In genomic region chr7:43589133-43589478, GRCh38 we compare ENCODE assay signal across 16 cellular contexts. TPM values are rescaled to one million over a fixed set of nuclear protein-coding genes. Genes with fewer than 3 reads are reported as not detected.
DNase-seq lines count a peak whose midpoint lies in the region; ATAC-seq and FAIRE-seq lines count a peak whose summit lies in the region.
"Had no signal": no experiment of that assay in that cellular context is flagged by ENCODE, and none has a peak within 500 bp of the region (broad histone marks: within the 10 kb centered on the region; RNA-seq: fewer than 3 reads in every experiment).

No MANE protein-coding gene starts in this region.

- H3K9me3 Mint-ChIP-seq in activated CD4-positive, alpha-beta T cell treated with anti-CD3 and anti-CD28 coated beads, Interleukin-2, amount 10 ng/mL, durations not matched to agents 7 days and 5 days = peaks cover 3% of the 10 kb centered on the region
- H3K9me3 Mint-ChIP-seq in activated CD4-positive, alpha-beta T cell treated with anti-CD3 and anti-CD28 coated beads, Interleukin-2, amount 10 ng/mL, durations not matched to agents 24 days and 14 days = peaks cover 3% of the 10 kb centered on the region
- no peaks in the 10 kb centered on the region for H3K9me3 Mint-ChIP-seq in central memory CD8-positive, alpha-beta T cell
- H3K9me3 Mint-ChIP-seq: brain; dendritic cell treated with granulocyte-macrophage colony-stimulating factor and Interleukin-4, amounts not matched to agents 40 ng/mL and 50 ng/mL, for 4 days; nephron had no signal

- peaks cover 42% of the 10 kb centered on the region for H3K36me3 Mint-ChIP-seq in activated CD4-positive, alpha-beta T cell treated with anti-CD3 and anti-CD28 coated beads, Interleukin-2, amount 10 ng/mL, durations not matched to agents 7 days and 5 days (ENCODE audit: low read depth)
- peaks cover 23% of the 10 kb centered on the region for H3K36me3 Mint-ChIP-seq in activated CD4-positive, alpha-beta T cell treated with anti-CD3 and anti-CD28 coated beads, Interleukin-2, amount 10 ng/mL, durations not matched to agents 24 days and 14 days (ENCODE audit: low read depth)
- H3K36me3 Mint-ChIP-seq in central memory CD8-positive, alpha-beta T cell (ENCODE audit: insufficient read depth) = peaks cover 52% of the 10 kb centered on the region
- H3K36me3 Mint-ChIP-seq: brain had no signal

- H3K27me3 ChIP-seq in small intestine (ENCODE audit: control insufficient read depth in 2 of 2, insufficient read depth in 2 of 2, low read length in 2 of 2) = no peaks in the 10 kb centered on the region

- no peak for ATAC-seq in central memory CD8-positive, alpha-beta T cell (replicated peaks; ENCODE audit: extremely low read depth, poor library complexity, severe bottlenecking)
- ATAC-seq in HG03469 (IDR thresholded peaks at IDR 0.05; ENCODE audit: unreplicated experiment) (no peak), HG02885 (IDR thresholded peaks at IDR 0.05; ENCODE audit: poor library complexity, unreplicated experiment) (no peak)
- ATAC-seq: psoas muscle; stimulated activated naive B cell treated with anti-CD40 and anti-IgM and Interleukin-4, amounts not matched to agents 10 μg/mL and 1 μg/mL and 100 μg/mL, for 72 hours had no signal

- no peak for FAIRE-seq in small intestine (lab: Jason Lieb, UNC)

- H3K4me1 ChIP-seq in small intestine (ENCODE audit: control insufficient read depth in 2 of 2, insufficient read depth in 1 of 2, low read depth in 1 of 2, low read length in 1 of 2) = peaks cover 4 to 11% of the 10 kb centered on the region in 2 donors

- peak overlapping the region; percentile 8 for H3K4me3 Mint-ChIP-seq in activated CD4-positive, alpha-beta T cell treated with anti-CD3 and anti-CD28 coated beads, Interleukin-2, amount 10 ng/mL, durations not matched to agents 7 days and 5 days
- no peak overlapping the region for H3K4me3 Mint-ChIP-seq in activated CD4-positive, alpha-beta T cell treated with anti-CD3 and anti-CD28 coated beads, Interleukin-2, amount 10 ng/mL, durations not matched to agents 24 days and 14 days
- H3K4me3 Mint-ChIP-seq in central memory CD8-positive, alpha-beta T cell = peak overlapping the region; percentile 59
- H3K4me3 Mint-ChIP-seq: dendritic cell treated with granulocyte-macrophage colony-stimulating factor and Interleukin-4, amounts not matched to agents 40 ng/mL and 50 ng/mL, for 4 days; nephron; stimulated activated naive B cell treated with anti-CD40 and anti-IgM and Interleukin-4, amounts not matched to agents 10 μg/mL and 1 μg/mL and 100 μg/mL, for 72 hours had no signal

- intact Hi-C loops in activated CD4-positive, alpha-beta T cell treated with anti-CD3 and anti-CD28 coated beads, Interleukin-2, amount 10 ng/mL, durations not matched to agents 24 days and 14 days (cut with micrococcal nuclease) = no loop called here

- peak overlapping the region; percentile 47 for H3K27ac Mint-ChIP-seq in activated CD4-positive, alpha-beta T cell treated with anti-CD3 and anti-CD28 coated beads, Interleukin-2, amount 10 ng/mL, durations not matched to agents 7 days and 5 days
- H3K27ac Mint-ChIP-seq in activated CD4-positive, alpha-beta T cell treated with anti-CD3 and anti-CD28 coated beads, Interleukin-2, amount 10 ng/mL, durations not matched to agents 24 days and 14 days = no peak overlapping the region
- peak overlapping the region; percentile 78 for H3K27ac Mint-ChIP-seq in central memory CD8-positive, alpha-beta T cell (ENCODE audit: low read depth)
- H3K27ac Mint-ChIP-seq: brain; dendritic cell treated with granulocyte-macrophage colony-stimulating factor and Interleukin-4, amounts not matched to agents 40 ng/mL and 50 ng/mL, for 4 days; nephron had no signal

- H3K36me3 ChIP-seq in small intestine (ENCODE audit: control insufficient read depth in 2 of 2, insufficient read depth in 2 of 2, low read length in 2 of 2) = no peaks in the 10 kb centered on the region

- no peak overlapping the region for H3K27ac ChIP-seq in small intestine (ENCODE audit: low read depth in 1 of 2, low read length in 1 of 2)
- H3K27ac ChIP-seq: C4-2B, psoas muscle had no signal

- peaks cover 71% of the 10 kb centered on the region for H3K4me1 Mint-ChIP-seq in activated CD4-positive, alpha-beta T cell treated with anti-CD3 and anti-CD28 coated beads, Interleukin-2, amount 10 ng/mL, durations not matched to agents 7 days and 5 days
- H3K4me1 Mint-ChIP-seq in activated CD4-positive, alpha-beta T cell treated with anti-CD3 and anti-CD28 coated beads, Interleukin-2, amount 10 ng/mL, durations not matched to agents 24 days and 14 days = peaks cover 64% of the 10 kb centered on the region
- peaks cover 78% of the 10 kb centered on the region for H3K4me1 Mint-ChIP-seq in central memory CD8-positive, alpha-beta T cell

- no peaks in the 10 kb centered on the region for H3K27me3 Mint-ChIP-seq in activated CD4-positive, alpha-beta T cell treated with anti-CD3 and anti-CD28 coated beads, Interleukin-2, amount 10 ng/mL, durations not matched to agents 7 days and 5 days
- H3K27me3 Mint-ChIP-seq in activated CD4-positive, alpha-beta T cell treated with anti-CD3 and anti-CD28 coated beads, Interleukin-2, amount 10 ng/mL, durations not matched to agents 24 days and 14 days = no peaks in the 10 kb centered on the region
- no peaks in the 10 kb centered on the region for H3K27me3 Mint-ChIP-seq in central memory CD8-positive, alpha-beta T cell
- H3K27me3 Mint-ChIP-seq: dendritic cell treated with granulocyte-macrophage colony-stimulating factor and Interleukin-4, amounts not matched to agents 40 ng/mL and 50 ng/mL, for 4 days; stimulated activated naive B cell treated with anti-CD40 and anti-IgM and Interleukin-4, amounts not matched to agents 10 μg/mL and 1 μg/mL and 100 μg/mL, for 72 hours had no signal

- no peaks in the 10 kb centered on the region for H3K9me3 ChIP-seq in small intestine (ENCODE audit: control insufficient read depth, low read depth)
- H3K9me3 ChIP-seq: psoas muscle had no signal

- CTCF ChIA-PET in activated CD4-positive, alpha-beta T cell treated with anti-CD3 and anti-CD28 coated beads, Interleukin-2, amount 10 ng/mL, durations not matched to agents 7 days and 5 days (lab: Charles Lee) = interaction anchor here (0.7 kb wide), 1 partner anchor 14 kb away, joined by 4 read pairs; no protein-coding TSS in a partner anchor

- no peak for DNase-seq in activated CD4-positive, alpha-beta T cell treated with anti-CD3 and anti-CD28 coated beads, Interleukin-2, amount 10 ng/mL, durations not matched to agents 7 days and 5 days
- DNase-seq in activated CD4-positive, alpha-beta T cell treated with anti-CD3 and anti-CD28 coated beads, Interleukin-2, amount 10 ng/mL, durations not matched to agents 24 days and 14 days = no peak
- peak; percentile 58 for DNase-seq in NCI-H69 (lab: John Stamatoyannopoulos, UW)
- DNase-seq in central memory CD8-positive, alpha-beta T cell (ENCODE audit: low spot score in 2 of 2) = no peak
- DNase-seq in small intestine = peak; percentile 38
- DNase-seq in SHP77 treated with DMSO at 0.1 percent for 48 hours (lab: John Stamatoyannopoulos, UW) = no peak
- DNase-seq: activated naive CD4-positive, alpha-beta T cell; erythroblast; psoas muscle; stimulated activated naive B cell treated with anti-CD40 and anti-IgM and Interleukin-4, amounts not matched to agents 10 μg/mL and 1 μg/mL and 100 μg/mL, for 72 hours had no signal

- POLR2A ChIA-PET in activated CD4-positive, alpha-beta T cell treated with anti-CD3 and anti-CD28 coated beads, Interleukin-2, amount 10 ng/mL, durations not matched to agents 7 days and 5 days (lab: Charles Lee) = no interaction called here

- H3K4me3 ChIP-seq in small intestine (ENCODE audit: low read depth in 1 of 2, low read length in 2 of 2) = no peak overlapping the region
- H3K4me3 ChIP-seq: psoas muscle had no signal

RNA-seq across cellular contexts. Expression of gene STK17A, which starts 6.2 kb away (rescaled TPM):
- 10 to 100 TPM; 74.4 to 74.8 TPM for total RNA-seq in activated CD4-positive, alpha-beta T cell treated with anti-CD3 and anti-CD28 coated beads, Interleukin-2, amount 10 ng/mL, durations not matched to agents 7 days and 5 days
- 30.8 and 33.9 TPM in 2 replicates for total RNA-seq in activated CD4-positive, alpha-beta T cell treated with anti-CD3 and anti-CD28 coated beads, Interleukin-2, amount 10 ng/mL, durations not matched to agents 24 days and 14 days
- 10 to 100 TPM in 2 of 3 donors, 1 to 10 TPM in 1; 6.6 to 11.9 (median 11.2) TPM for polyA plus RNA-seq in small intestine

Comparison
In these comparisons a context has a peak if more than half of its experiments do, and no peak if none do; other contexts are left out.
1. DNase-seq: peak in NCI-H69 (single experiment) and small intestine (single experiment); none in activated CD4-positive, alpha-beta T cell treated with anti-CD3 and anti-CD28 coated beads, Interleukin-2, amount 10 ng/mL, durations not matched to agents 7 days and 5 days (single experiment), activated CD4-positive, alpha-beta T cell treated with anti-CD3 and anti-CD28 coated beads, Interleukin-2, amount 10 ng/mL, durations not matched to agents 24 days and 14 days (single experiment), central memory CD8-positive, alpha-beta T cell (0 of 2) and SHP77 treated with DMSO at 0.1 percent for 48 hours (single experiment).